Comparison of ENCODE assay signal across 11 cellular contexts in genomic region chr1:151158751-151159251, GRCh38. TPM values are rescaled to one million over a fixed set of nuclear protein-coding genes. Genes with fewer than 3 reads are reported as not detected.
DNase-seq lines count a peak whose midpoint lies in the region; ATAC-seq, FAIRE-seq and TF ChIP-seq lines count a peak whose summit lies in the region.
"Had no signal": no experiment of that assay in that cellular context is flagged by ENCODE, and none has a peak within 500 bp of the region (broad histone marks: within the 10 kb centered on the region; RNA-seq: fewer than 3 reads in every experiment).

No MANE protein-coding gene starts in this region.

- H3K9me3 ChIP-seq in DND-41 (ENCODE audit: insufficient read depth, low read length, severe bottlenecking) (no peaks in the 10 kb centered on the region), K562 (replicated peaks; ENCODE audit: control insufficient read depth, insufficient read depth, low read depth, low read length) (no peaks in the 10 kb centered on the region; the same call in 1 of the 2 replicates), psoas muscle (no peaks in the 10 kb centered on the region), stomach (no peaks in the 10 kb centered on the region), tibial artery (no peaks in the 10 kb centered on the region)

- intact Hi-C loops in K562 (cut with micrococcal nuclease) (no loop called here), psoas muscle (cut with DNase I) (loop anchor here (5.0 kb wide), 1 partner anchor 132 kb away; no protein-coding TSS in a partner anchor), stomach (cut with DNase I; ENCODE audit: low total_unique reads) (loop anchor here (10.0 kb wide), 2 partner anchors 64 to 134 kb away; no protein-coding TSS in a partner anchor), tibial artery (cut with DNase I; ENCODE audit: low total_unique reads) (loop anchor here (5.0 to 10.0 kb wide), 2 partner anchors 56 to 134 kb away; no protein-coding TSS in a partner anchor)

- TF ChIP-seq RAD21 in K562 (CRISPR knock-in tag; conservative IDR thresholded peaks at IDR 0.05 in 1 of 2, IDR thresholded peaks at IDR 0.05 in 1 of 2), result no peak

- no peak overlapping the region for H2AFZ ChIP-seq in DND-41 (ENCODE audit: low read depth, low read length)
- H2AFZ ChIP-seq in K562 (ENCODE audit: low read depth, low read length), result no peak overlapping the region

- no peak for ATAC-seq in DND-41 (ENCODE audit: insufficient read depth, low read depth)
- ATAC-seq in K562, result no peak
- ATAC-seq in psoas muscle, result peak in 3 of 4 donors; percentile 24 to 73 (median 30)
- ATAC-seq: HepG2 had no signal

- peaks cover 9% of the 10 kb centered on the region for H3K79me2 ChIP-seq in DND-41 (ENCODE audit: insufficient read depth, low read length)
- H3K79me2 ChIP-seq in K562 (ENCODE audit: control insufficient read depth, insufficient read depth, low read length), result no peaks in the 10 kb centered on the region

- H3K9me1 ChIP-seq in K562 (ENCODE audit: control insufficient read depth, insufficient read depth, low read length), result no peaks in the 10 kb centered on the region

- H3K9ac ChIP-seq in DND-41 (ENCODE audit: low read depth, low read length) (no peak overlapping the region), K562 (ENCODE audit: insufficient read depth in 1 of 2, low read depth in 2 of 2, low read length in 2 of 2) (peak overlapping the region in 1 of 2 experiments; percentile 37; a peak in 2 of 4 replicates)

- in situ Hi-C loops in K562 (cut with MboI), result loop anchor here (5.0 kb wide), 2 partner anchors 66 to 142 kb away; no protein-coding TSS in a partner anchor

- H3K36me3 ChIP-seq in DND-41 (ENCODE audit: insufficient read depth, low read length) (peaks cover 35% of the 10 kb centered on the region), K562 (ENCODE audit: control insufficient read depth, insufficient read depth, low read length) (peaks cover 27% of the 10 kb centered on the region; the same call in 2 of the 3 replicates), psoas muscle (ENCODE audit: insufficient read depth in 1 of 2, low read depth in 1 of 2) (peaks cover 6 to 44% of the 10 kb centered on the region in 2 donors), stomach (peaks cover 19 to 61% (median 57%) of the 10 kb centered on the region in 4 donors), tibial artery (peaks cover 13 to 63% (median 50%) of the 10 kb centered on the region in 3 donors)

- no TSS peak for BruUV-seq in K562 (replicated peaks; lab: Mats Ljungman, UMichigan)

- H3K4me1 ChIP-seq in DND-41 (ENCODE audit: insufficient read depth, low read length) (peaks cover 35% of the 10 kb centered on the region), K562 (replicated peaks in 1 of 2; ENCODE audit: control insufficient read depth in 2 of 2, insufficient read depth in 2 of 2, low read length in 2 of 2) (peaks cover 8 to 14% of the 10 kb centered on the region in 2 experiments; a peak in 4 of 5 replicates), psoas muscle (no peaks in the 10 kb centered on the region), stomach (peaks cover 0 to 38% (median 9%) of the 10 kb centered on the region in 4 donors), tibial artery (peaks cover 0 to 17% (median 3%) of the 10 kb centered on the region in 4 donors)

- no peak for FAIRE-seq in K562 (lab: Jason Lieb, UNC)
- FAIRE-seq: HepG2 had no signal

- peak overlapping the region; percentile 51; the same call in 1 of the 2 replicates for H3K27ac ChIP-seq in DND-41 (ENCODE audit: low read length)
- H3K27ac ChIP-seq in K562 (ENCODE audit: extremely low read depth, low read depth, low read length), result no peak overlapping the region
- H3K27ac ChIP-seq in psoas muscle, result peak overlapping the region; percentile 32
- peak overlapping the region in 2 of 5 donors; percentile 28 to 36 for H3K27ac ChIP-seq in stomach
- H3K27ac ChIP-seq in tibial artery, result no peak overlapping the region

- H4K20me1 ChIP-seq in DND-41 (ENCODE audit: insufficient read depth, low read length) (no peaks in the 10 kb centered on the region), K562 (replicated peaks; ENCODE audit: control insufficient read depth, insufficient read depth, low read length) (no peaks in the 10 kb centered on the region; the same call in 1 of the 2 replicates)

- TF ChIP-seq EP300 in K562 (IDR thresholded peaks at IDR 0.05; ENCODE audit: low read length), result no peak
- no peak for TF ChIP-seq EP300 in stomach (IDR thresholded peaks at IDR 0.05)

- 85% methylated on average over 22 of the region's 22 CpGs for WGBS in K562 (ENCODE audit: insufficient coverage, low coverage, missing lambda C conversion rate)
- 73 to 79% (median 73%) methylated on average over 22 of the region's 22 CpGs for WGBS in psoas muscle, 3 donors
- WGBS in stomach, 5 donors, result 84 to 90% (median 85%) methylated on average over 13 to 22 of the region's 22 CpGs

- CTCF ChIA-PET in K562 (lab: Yijun Ruan, JAX; ENCODE audit: low intra/inter-chr PET ratio), result no interaction called here

- H3K27me3 ChIP-seq in DND-41 (ENCODE audit: insufficient read depth, low read length, poor library complexity) (no peaks in the 10 kb centered on the region), K562 (ENCODE audit: control insufficient read depth in 2 of 2, insufficient read depth in 2 of 2, low read length in 2 of 2) (no peaks in the 10 kb centered on the region), psoas muscle (ENCODE audit: insufficient read depth in 3 of 3, low read length in 2 of 3) (no peaks in the 10 kb centered on the region), stomach (no peaks in the 10 kb centered on the region), tibial artery (no peaks in the 10 kb centered on the region)

- no peak overlapping the region for H3K4me2 ChIP-seq in DND-41 (ENCODE audit: insufficient read depth, low read length)
- no peak overlapping the region for H3K4me2 ChIP-seq in K562 (ENCODE audit: insufficient read depth, low read length)

- TF ChIP-seq POLR2A in NB4 (IDR thresholded peaks at IDR 0.05; ENCODE audit: extremely low read depth, insufficient read length) (no peak), K562 (conservative IDR thresholded peaks at IDR 0.05) (no peak), stomach (IDR thresholded peaks at IDR 0.05) (no peak)

- no peak overlapping the region for H3K4me3 ChIP-seq in DND-41 (ENCODE audit: low read depth in 1 of 2, low read length in 2 of 2)
- peak overlapping the region; percentile 43 for H3K4me3 ChIP-seq in NB4 (ENCODE audit: low read depth, low read length)
- no peak overlapping the region for H3K4me3 ChIP-seq in K562
- no peak overlapping the region for H3K4me3 ChIP-seq in psoas muscle
- peak overlapping the region in 1 of 4 donors; percentile 9 for H3K4me3 ChIP-seq in stomach
- H3K4me3 ChIP-seq in tibial artery, result no peak overlapping the region
- H3K4me3 ChIP-seq: lung had no signal

- DNase-seq in DND-41 (no peak), NB4 (ENCODE audit: low read depth) (peak; percentile 66), K562 (ENCODE audit: extremely low read depth in 1 of 4, low spot score in 3 of 4) (no peak), psoas muscle (no peak), stomach (no peak), OCI-M1 (lab: John Stamatoyannopoulos, UW) (no peak), tibial artery (no peak)

- no peak for TF ChIP-seq CTCF in DND-41 (IDR thresholded peaks at IDR 0.05; ENCODE audit: borderline replicate concordance, extremely low read depth, low read length, poor library complexity, severe bottlenecking)
- TF ChIP-seq CTCF in NB4 (IDR thresholded peaks at IDR 0.05; ENCODE audit: low read depth, low read length), result no peak
- TF ChIP-seq CTCF in K562 (IDR thresholded peaks at IDR 0.05 in 2 of 3, conservative IDR thresholded peaks at IDR 0.05 in 1 of 3; ENCODE audit: insufficient read depth in 2 of 3, low read depth in 1 of 3, low read length in 3 of 3), result no peak
- TF ChIP-seq CTCF in psoas muscle (IDR thresholded peaks at IDR 0.05), result no peak
- TF ChIP-seq CTCF in stomach (IDR thresholded peaks at IDR 0.05), result no peak
- no peak for TF ChIP-seq CTCF in tibial artery (IDR thresholded peaks at IDR 0.05)

- POLR2A ChIA-PET in K562 (lab: Yijun Ruan, JAX), result interaction anchor here (1.7 kb wide), 1 partner anchor 134 kb away, joined by 5 read pairs; no protein-coding TSS in a partner anchor

RNA-seq across cellular contexts. Expression of gene TNFAIP8L2, which starts 2.4 kb away (rescaled TPM):
- 0.44 TPM in 1 of 2 replicates, not detected in the other for total RNA-seq in K562 (2011; cell fraction: chromatin; rRNA removed; ENCODE audit: low replicate concordance)
- total RNA-seq in K562 (2011; cell fraction: nucleolus; rRNA removed), result 0.33 TPM in 1 of 2 replicates, not detected in the other
- total RNA-seq in K562 (2011; cell fraction: nucleoplasm; rRNA removed), result 0.37 TPM in 1 of 2 replicates, not detected in the other
- total RNA-seq in K562 (2014; rRNA removed) (0.45 and 1.7 TPM in 2 replicates), K562 (2014; rRNA removed; fragmentation: Illumina TruSeq; extraction: Trizol) (0.29 and 0.55 TPM in 2 replicates), K562 (2015; rRNA removed; fragmentation: Illumina TruSeq; extraction: Trizol) (0.30 and 0.43 TPM in 2 replicates), K562 (2021) (0.25 and 0.31 TPM in 2 replicates), psoas muscle (1 to 10 TPM in 1 of 4 donors, under 1 TPM in 3; 0.56 to 1.3 (median 0.74) TPM), stomach (10 to 100 TPM in 2 of 5 donors, 1 to 10 TPM in 1, not detected in 2; 2.0 to 19.4 (median 15.2) TPM)
- polyA plus RNA-seq in K562 (2011; rRNA removed) (0.52 and 1.7 TPM in 2 replicates), K562 (2014; fragmentation: Illumina TruSeq; extraction: Trizol) (0.34 and 0.54 TPM in 2 replicates), K562 (2014; fragmentation: Nextera tagmentation; extraction: Ambion mirVana) (1 to 10 TPM; 1.1 to 1.2 TPM), K562 (2014; rRNA removed) (0.05 and 0.09 TPM in 2 replicates), psoas muscle (1 to 10 TPM in 2 of 3 donors, under 1 TPM in 1; 0.62 to 1.1 (median 1.1) TPM), stomach (1 to 10 TPM; 3.2 to 9.5 (median 4.1) TPM)
- 1.1 and 2.5 TPM in 2 replicates for polyA plus RNA-seq in K562 (2011; cell fraction: cytosol; rRNA removed)
- 0.36 and 1.5 TPM in 2 replicates for polyA plus RNA-seq in K562 (2011; cell fraction: nucleus; rRNA removed)
- polyA plus RNA-seq in K562 (2012), result 0.62 and 1.4 TPM in 2 replicates
- 0.35 and 1.0 TPM in 2 replicates for polyA minus RNA-seq in K562 (2011; rRNA and poly(A)+ RNA removed)
- 1.2 TPM in 1 of 2 replicates, not detected in the other for polyA minus RNA-seq in K562 (2011; cell fraction: cytosol; rRNA and poly(A)+ RNA removed)
- 0.89 TPM in 1 of 2 replicates, not detected in the other for polyA minus RNA-seq in K562 (2011; cell fraction: nucleus; rRNA and poly(A)+ RNA removed)
- total RNA-seq: Daoy, HepG2 had no signal
- polyA plus RNA-seq: HepG2 had no signal

RNA-seq across cellular contexts. Expression of gene LYSMD1, which starts 6.9 kb away (rescaled TPM):
- 14.0 and 14.3 TPM in 2 replicates for total RNA-seq in K562 (2011; cell fraction: chromatin; rRNA removed; ENCODE audit: low replicate concordance)
- total RNA-seq in K562 (2011; cell fraction: nucleolus; rRNA removed), result 7.2 and 7.9 TPM in 2 replicates
- total RNA-seq in K562 (2011; cell fraction: nucleoplasm; rRNA removed), result 9.8 and 12.3 TPM in 2 replicates
- total RNA-seq in K562 (2014; rRNA removed) (6.2 and 7.4 TPM in 2 replicates), K562 (2014; rRNA removed; fragmentation: Illumina TruSeq; extraction: Trizol) (6.3 and 8.0 TPM in 2 replicates), K562 (2015; rRNA removed; fragmentation: Illumina TruSeq; extraction: Trizol) (6.1 and 6.6 TPM in 2 replicates), K562 (2021) (5.9 and 6.0 TPM in 2 replicates), psoas muscle (10 to 100 TPM in 3 of 4 donors, 1 to 10 TPM in 1; 6.7 to 17.5 (median 12.3) TPM), stomach (10 to 100 TPM in 1 of 5 donors, 1 to 10 TPM in 4; 1.7 to 10.3 (median 4.5) TPM)
- polyA plus RNA-seq in K562 (2011; rRNA removed) (6.0 and 6.2 TPM in 2 replicates), K562 (2014; fragmentation: Illumina TruSeq; extraction: Trizol) (6.5 and 9.4 TPM in 2 replicates), K562 (2014; fragmentation: Nextera tagmentation; extraction: Ambion mirVana) (1 to 10 TPM; 2.2 to 3.3 TPM), K562 (2014; rRNA removed) (4.7 and 6.2 TPM in 2 replicates), psoas muscle (10 to 100 TPM in 1 of 3 donors, 1 to 10 TPM in 2; 8.4 to 18.0 (median 8.6) TPM), stomach (1 to 10 TPM; 4.0 to 5.3 (median 4.7) TPM)
- polyA plus RNA-seq in K562 (2011; cell fraction: cytosol; rRNA removed), result 3.2 and 4.6 TPM in 2 replicates
- polyA plus RNA-seq in K562 (2011; cell fraction: nucleus; rRNA removed), result 6.8 and 7.9 TPM in 2 replicates
- 4.3 and 7.6 TPM in 2 replicates for polyA plus RNA-seq in K562 (2012)
- 9.3 and 11.3 TPM in 2 replicates for polyA minus RNA-seq in K562 (2011; rRNA and poly(A)+ RNA removed)
- 2.9 and 4.7 TPM in 2 replicates for polyA minus RNA-seq in K562 (2011; cell fraction: cytosol; rRNA and poly(A)+ RNA removed)
- 2.2 and 4.2 TPM in 2 replicates for polyA minus RNA-seq in K562 (2011; cell fraction: nucleus; rRNA and poly(A)+ RNA removed)

RNA-seq across cellular contexts. Expression of gene SCNM1, which starts 7.1 kb away (rescaled TPM):
- total RNA-seq in K562 (2011; cell fraction: chromatin; rRNA removed; ENCODE audit: low replicate concordance), result 28.6 and 48.7 TPM in 2 replicates
- 26.1 and 32.2 TPM in 2 replicates for total RNA-seq in K562 (2011; cell fraction: nucleolus; rRNA removed)
- 30.7 and 32.9 TPM in 2 replicates for total RNA-seq in K562 (2011; cell fraction: nucleoplasm; rRNA removed)
- total RNA-seq in K562 (2014; rRNA removed) (67.4 and 74.3 TPM in 2 replicates), K562 (2014; rRNA removed; fragmentation: Illumina TruSeq; extraction: Trizol) (54.1 and 63.0 TPM in 2 replicates), K562 (2015; rRNA removed; fragmentation: Illumina TruSeq; extraction: Trizol) (61.7 and 62.3 TPM in 2 replicates), K562 (2021) (50.1 and 50.7 TPM in 2 replicates), psoas muscle (10 to 100 TPM; 23.6 to 47.9 (median 39.5) TPM), stomach (10 to 100 TPM in 3 of 5 donors, 1 to 10 TPM in 2; 4.5 to 57.8 (median 12.0) TPM)
- polyA plus RNA-seq in K562 (2011; rRNA removed) (17.2 and 22.5 TPM in 2 replicates), K562 (2014; fragmentation: Illumina TruSeq; extraction: Trizol) (80.6 and 100 TPM in 2 replicates), K562 (2014; fragmentation: Nextera tagmentation; extraction: Ambion mirVana) (100 to 1,000 TPM; 203 to 204 TPM), K562 (2014; rRNA removed) (37.3 TPM in 2 replicates), psoas muscle (10 to 100 TPM; 71.0 to 78.7 (median 72.3) TPM), stomach (10 to 100 TPM; 35.2 to 66.3 (median 64.5) TPM)
- polyA plus RNA-seq in K562 (2011; cell fraction: cytosol; rRNA removed), result 13.9 and 19.0 TPM in 2 replicates
- polyA plus RNA-seq in K562 (2011; cell fraction: nucleus; rRNA removed), result 40.6 and 40.9 TPM in 2 replicates
- 58.0 and 65.9 TPM in 2 replicates for polyA plus RNA-seq in K562 (2012)
- polyA minus RNA-seq in K562 (2011; rRNA and poly(A)+ RNA removed), result 12.9 and 13.0 TPM in 2 replicates
- polyA minus RNA-seq in K562 (2011; cell fraction: cytosol; rRNA and poly(A)+ RNA removed), result 13.5 and 14.7 TPM in 2 replicates
- polyA minus RNA-seq in K562 (2011; cell fraction: nucleus; rRNA and poly(A)+ RNA removed), result 8.1 and 17.2 TPM in 2 replicates

RNA-seq across cellular contexts. Expression of gene SEMA6C, which starts 12.4 kb away (rescaled TPM):
- 12.0 and 29.0 TPM in 2 replicates for total RNA-seq in K562 (2011; cell fraction: chromatin; rRNA removed; ENCODE audit: low replicate concordance)
- total RNA-seq in K562 (2011; cell fraction: nucleolus; rRNA removed), result 18.2 and 19.5 TPM in 2 replicates
- total RNA-seq in K562 (2011; cell fraction: nucleoplasm; rRNA removed), result 13.7 and 14.4 TPM in 2 replicates
- total RNA-seq in K562 (2014; rRNA removed) (0.95 and 2.3 TPM in 2 replicates), K562 (2014; rRNA removed; fragmentation: Illumina TruSeq; extraction: Trizol) (0.55 and 1.4 TPM in 2 replicates), K562 (2015; rRNA removed; fragmentation: Illumina TruSeq; extraction: Trizol) (0.49 and 0.72 TPM in 2 replicates), K562 (2021) (4.3 and 4.6 TPM in 2 replicates), psoas muscle (100 to 1,000 TPM in 2 of 4 donors, 10 to 100 TPM in 2; 56.3 to 145 (median 101) TPM), stomach (10 to 100 TPM in 2 of 5 donors, 1 to 10 TPM in 3; 4.4 to 12.3 (median 8.1) TPM)
- polyA plus RNA-seq in K562 (2011; rRNA removed) (1.8 and 1.9 TPM in 2 replicates), K562 (2014; fragmentation: Illumina TruSeq; extraction: Trizol) (1.5 and 2.0 TPM in 2 replicates), K562 (2014; fragmentation: Nextera tagmentation; extraction: Ambion mirVana) (under 1 TPM; 0.03 to 0.11 TPM), K562 (2014; rRNA removed) (2.7 and 3.3 TPM in 2 replicates), psoas muscle (10 to 100 TPM in 2 of 3 donors, 1 to 10 TPM in 1; 8.9 to 46.3 (median 29.5) TPM), stomach (10 to 100 TPM in 2 of 3 donors, 1 to 10 TPM in 1; 7.1 to 13.9 (median 13.0) TPM)
- 2.4 and 2.8 TPM in 2 replicates for polyA plus RNA-seq in K562 (2011; cell fraction: cytosol; rRNA removed)
- 12.7 and 20.4 TPM in 2 replicates for polyA plus RNA-seq in K562 (2011; cell fraction: nucleus; rRNA removed)
- polyA plus RNA-seq in K562 (2012), result 2.9 and 3.9 TPM in 2 replicates
- polyA minus RNA-seq in K562 (2011; rRNA and poly(A)+ RNA removed), result 1.4 and 1.5 TPM in 2 replicates
- 1.9 and 2.1 TPM in 2 replicates for polyA minus RNA-seq in K562 (2011; cell fraction: cytosol; rRNA and poly(A)+ RNA removed)
- 3.3 and 5.0 TPM in 2 replicates for polyA minus RNA-seq in K562 (2011; cell fraction: nucleus; rRNA and poly(A)+ RNA removed)

RNA-seq across cellular contexts. Expression of gene TMOD4, which starts 17.0 kb away (rescaled TPM):
- 2.0 and 3.8 TPM in 2 replicates for total RNA-seq in K562 (2011; cell fraction: chromatin; rRNA removed; ENCODE audit: low replicate concordance)
- total RNA-seq in K562 (2011; cell fraction: nucleolus; rRNA removed), result not detected in 2 replicates
- 4.3 and 9.5 TPM in 2 replicates for total RNA-seq in K562 (2011; cell fraction: nucleoplasm; rRNA removed)
- total RNA-seq in K562 (2014; rRNA removed), result 1.0 and 1.5 TPM in 2 replicates
- 0.18 and 1.1 TPM in 2 replicates for total RNA-seq in K562 (2014; rRNA removed; fragmentation: Illumina TruSeq; extraction: Trizol)
- 0.22 and 0.57 TPM in 2 replicates for total RNA-seq in K562 (2015; rRNA removed; fragmentation: Illumina TruSeq; extraction: Trizol)
- 0.60 and 1.2 TPM in 2 replicates for total RNA-seq in K562 (2021)
- 1.4 and 1.8 TPM in 2 replicates for polyA plus RNA-seq in K562 (2011; rRNA removed)
- polyA plus RNA-seq in K562 (2011; cell fraction: cytosol; rRNA removed), result 0.72 and 0.88 TPM in 2 replicates
- polyA plus RNA-seq in K562 (2011; cell fraction: nucleus; rRNA removed), result 1.6 and 2.6 TPM in 2 replicates
- polyA plus RNA-seq in K562 (2012), result 1.1 and 1.7 TPM in 2 replicates
- polyA plus RNA-seq in K562 (2014; fragmentation: Illumina TruSeq; extraction: Trizol), result 0.35 and 1.0 TPM in 2 replicates
- under 1 TPM in 1 of 2 experiments, not detected in 1; 0.57 TPM for polyA plus RNA-seq in K562 (2014; fragmentation: Nextera tagmentation; extraction: Ambion mirVana)
- 0.12 and 1.5 TPM in 2 replicates for polyA plus RNA-seq in K562 (2014; rRNA removed)
- 1.3 TPM in 1 of 2 replicates, not detected in the other for polyA minus RNA-seq in K562 (2011; rRNA and poly(A)+ RNA removed)
- polyA minus RNA-seq in K562 (2011; cell fraction: cytosol; rRNA and poly(A)+ RNA removed), result not detected in 2 replicates
- not detected in 2 replicates for polyA minus RNA-seq in K562 (2011; cell fraction: nucleus; rRNA and poly(A)+ RNA removed)
- 100 to 1,000 TPM; 102 to 434 (median 407) TPM for total RNA-seq in psoas muscle
- polyA plus RNA-seq in psoas muscle, result 100 to 1,000 TPM in 2 of 3 donors, 10 to 100 TPM in 1; 17.6 to 274 (median 154) TPM
- not detected for total RNA-seq in stomach
- 1 to 10 TPM in 1 of 3 donors, not detected in 2; 1.2 TPM for polyA plus RNA-seq in stomach
- total RNA-seq: cerebellum, HepG2 had no signal

Comparison
In these comparisons a context has a peak if more than half of its experiments do, and no peak if none do; other contexts are left out.
1. ATAC-seq: peak in psoas muscle (3 of 4); none in DND-41 (single experiment) and K562 (single experiment).
2. H3K27ac ChIP-seq: peak in DND-41 (single experiment) and psoas muscle (single experiment); none in K562 (single experiment) and tibial artery (0 of 2).